Comparison of ENCODE assay signal across 20 cellular contexts in the genomic region with DNA sequence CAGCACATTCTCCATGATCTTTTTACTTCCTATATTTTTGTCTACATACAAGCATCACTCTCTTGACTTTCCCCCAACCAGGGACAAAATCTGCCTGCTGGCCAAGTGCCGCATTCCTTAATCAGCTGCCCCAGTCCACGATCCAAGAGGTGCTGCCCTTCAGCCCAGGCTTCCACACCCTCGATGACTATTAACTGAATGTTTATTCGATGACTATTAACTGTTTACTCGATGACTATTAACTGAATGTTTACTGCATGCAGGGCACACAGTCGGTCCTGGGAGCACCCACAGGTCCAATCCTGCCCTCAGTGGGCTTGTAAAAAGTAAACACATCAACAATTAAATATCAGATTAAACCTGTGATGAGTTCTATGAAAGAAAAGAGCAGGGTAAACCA.
"Had no signal": no experiment of that assay in that cellular context is flagged by ENCODE, and none has a peak within 500 bp of the region (broad histone marks: within the 10 kb centered on the region; RNA-seq: fewer than 3 reads in every experiment).

No MANE protein-coding gene starts in this region.

- H3K27ac ChIP-seq: RWPE1, SJCRH30 had no signal

- H3K36me3 ChIP-seq: SJCRH30 had no signal

- H3K4me1 ChIP-seq: SJCRH30 had no signal

- ATAC-seq: Panc1, Right ventricle myocardium inferior, SK-N-SH treated with all-trans-retinoic acid at 6 μM for 48 hours had no signal

- H3K9me3 ChIP-seq: SJCRH30 had no signal

- H3K4me3 ChIP-seq: SJCRH30 had no signal

- DNase-seq: KBM-7, MM.1S, NCI-H1092 treated with DMSO at 0.1 percent for 48 hours, NCI-H1436, NCI-H187, NCI-H2029, NCI-H2081 treated with DMSO at 0.1 percent for 48 hours, NCI-H2171, NCI-H226, NCI-H446, NCI-H510A, NCI-H524 treated with DMSO at 0.1 percent for 48 hours, NCI-H69, NCI-H774, SHP77 treated with DMSO at 0.1 percent for 48 hours, SJCRH30 had no signal
